Comparison of ENCODE assay signal across 8 cellular contexts in genomic region chr16:56607675-56608042, GRCh38. TPM values are rescaled to one million over a fixed set of nuclear protein-coding genes. Genes with fewer than 3 reads are reported as not detected.
DNase-seq lines count a peak whose midpoint lies in the region; ATAC-seq and TF ChIP-seq lines count a peak whose summit lies in the region.

No MANE protein-coding gene starts in this region.

- H3K36me3 ChIP-seq in mucosa of rectum (ENCODE audit: control insufficient read depth in 2 of 2, insufficient read depth in 2 of 2, low read length in 2 of 2) (no peaks in the 10 kb centered on the region), vagina (no peaks in the 10 kb centered on the region)

- no peaks in the 10 kb centered on the region for H3K27me3 Mint-ChIP-seq in MCF 10A (ENCODE audit: insufficient read depth, unreplicated experiment)

- WGBS in right cardiac atrium, result 66% methylated on average over 2 of the region's 2 CpGs

- H3K27ac ChIP-seq in right cardiac atrium (ENCODE audit: low read length) (peak overlapping the region; percentile 92), mucosa of rectum (ENCODE audit: low read depth in 2 of 2, low read length in 2 of 2) (peak overlapping the region; percentile 94 to 95), vagina (peak overlapping the region; percentile 83)

- H3K27ac Mint-ChIP-seq in MCF 10A (ENCODE audit: low read depth, unreplicated experiment), result peak overlapping the region; percentile 99

- H3K9ac ChIP-seq in mucosa of rectum (ENCODE audit: low read depth in 1 of 2, low read length in 2 of 2), result peak overlapping the region; percentile 75

- TF ChIP-seq POLR2A in vagina (IDR thresholded peaks at IDR 0.05), result no peak

- peaks cover 17% of the 10 kb centered on the region for H3K4me1 ChIP-seq in right cardiac atrium (ENCODE audit: control insufficient read depth, insufficient read depth, low read length)
- H3K4me1 ChIP-seq in mucosa of rectum (ENCODE audit: control insufficient read depth in 2 of 2, insufficient read depth in 2 of 2, low read length in 2 of 2), result peaks cover 26 to 29% of the 10 kb centered on the region in 2 donors
- peaks cover 51% of the 10 kb centered on the region for H3K4me1 ChIP-seq in vagina

- DNase-seq in right cardiac atrium (no peak), left ventricle myocardium superior (no peak), MCF 10A (ENCODE audit: unreplicated experiment) (no peak), vagina (ENCODE audit: extremely low spot score in 2 of 2) (no peak), pons (ENCODE audit: low spot score) (no peak)
- DNase-seq in stimulated activated CD4-positive, alpha-beta T cell treated with anti-CD3 and anti-CD28 coated beads, Interleukin-1b, Interleukin-23, amount 100 ng/mL, for 48 hours, result no peak

- peaks cover 50% of the 10 kb centered on the region for H3K4me1 Mint-ChIP-seq in MCF 10A (ENCODE audit: insufficient read depth, unreplicated experiment)

- intact Hi-C loops in right cardiac atrium (cut with DNase I), result loop anchor here in 3 of 4 donors (2.0 to 10.0 kb wide), 3 partner anchors 17 to 97 kb away; partner anchors contain the start of gene MT1E (in 1 of the 3)
- intact Hi-C loops in left ventricle myocardium superior (cut with micrococcal nuclease), result loop anchor here (10.0 kb wide), 1 partner anchor 77 kb away; the partner anchor contains the start of gene MT1X
- intact Hi-C loops in MCF 10A (cut with micrococcal nuclease), result loop anchor here (1.0 to 5.0 kb wide), 2 partner anchors 18 to 35 kb away; partner anchors contain the start of gene MT1E
- intact Hi-C loops in vagina (cut with DNase I), result loop anchor here (2.0 kb wide), 2 partner anchors 25 to 75 kb away; partner anchors contain the start of genes MT1M and MT1X

- H3K9me3 Mint-ChIP-seq in MCF 10A (ENCODE audit: unreplicated experiment), result no peaks in the 10 kb centered on the region

- H3K4me3 Mint-ChIP-seq in MCF 10A (ENCODE audit: unreplicated experiment), result peak overlapping the region; percentile 93

- TSS peak; percentile 5 for BruUV-seq in MCF 10A (replicated peaks; lab: Mats Ljungman, UMichigan)

- H3K27me3 ChIP-seq in right cardiac atrium (ENCODE audit: control insufficient read depth, insufficient read depth) (no peaks in the 10 kb centered on the region), mucosa of rectum (ENCODE audit: control insufficient read depth in 2 of 2, insufficient read depth in 2 of 2, low read length in 2 of 2) (no peaks in the 10 kb centered on the region), vagina (no peaks in the 10 kb centered on the region)

- CTCF ChIA-PET in MCF 10A (lab: Yijun Ruan, JAX), result interaction anchor here (0.6 to 1.8 kb wide), 4 partner anchors 35 to 559 kb away, joined by 3 to 9 read pairs (median 4); partner anchors contain the start of gene BBS2

- H3K4me3 ChIP-seq in right cardiac atrium (ENCODE audit: low read length) (no peak overlapping the region), mucosa of rectum (ENCODE audit: low read length in 2 of 2) (peak overlapping the region; percentile 42 to 73), vagina (peak overlapping the region; percentile 63 to 67)

- H3K9me3 ChIP-seq in right cardiac atrium (ENCODE audit: control insufficient read depth, low read length) (no peaks in the 10 kb centered on the region), mucosa of rectum (ENCODE audit: control insufficient read depth in 2 of 2, low read length in 2 of 2) (no peaks in the 10 kb centered on the region), vagina (no peaks in the 10 kb centered on the region)

- ATAC-seq in right cardiac atrium (no peak), left ventricle myocardium superior (no peak), GM18870 (IDR thresholded peaks at IDR 0.05; ENCODE audit: unreplicated experiment) (no peak)

- POLR2A ChIA-PET in MCF 10A (lab: Yijun Ruan, JAX), result interaction anchor here (0.9 to 15.3 kb wide), 25 partner anchors 8 to 326 kb away, joined by 3 to 1404 read pairs (median 7); partner anchors contain the start of genes BBS2, MT1B, MT1E and MT1F

- TF ChIP-seq CTCF in MCF 10A (IDR thresholded peaks at IDR 0.05; ENCODE audit: unreplicated experiment) (no peak), vagina (IDR thresholded peaks at IDR 0.05) (no peak)

- H3K36me3 Mint-ChIP-seq in MCF 10A (ENCODE audit: insufficient read depth, unreplicated experiment), result peaks cover 7% of the 10 kb centered on the region

RNA-seq across cellular contexts. Expression of gene MT2A, which starts 0.7 kb away (rescaled TPM):
- total RNA-seq in right cardiac atrium (100 to 1,000 TPM in 1 of 4 donors, 10 to 100 TPM in 3; 55.6 to 154 (median 83.4) TPM), left ventricle myocardium superior (86.3 TPM), MCF 10A (2022) (2,490 and 3,582 TPM in 2 replicates), vagina (661 TPM)
- 140 TPM for polyA plus RNA-seq in right cardiac atrium

RNA-seq across cellular contexts. Expression of gene MT1E, which starts 17.9 kb away (rescaled TPM):
- total RNA-seq in right cardiac atrium, result 10 to 100 TPM; 58.7 to 88.4 (median 68.4) TPM
- polyA plus RNA-seq in right cardiac atrium, result 129 TPM
- 123 TPM for total RNA-seq in left ventricle myocardium superior
- 518 and 934 TPM in 2 replicates for total RNA-seq in MCF 10A (2022)
- 564 TPM for total RNA-seq in vagina

RNA-seq across cellular contexts. Expression of gene MT3, which starts 18.3 kb away (rescaled TPM):
- 1 to 10 TPM; 2.0 to 6.1 (median 3.3) TPM for total RNA-seq in right cardiac atrium
- 24.7 TPM for polyA plus RNA-seq in right cardiac atrium
- 3.8 TPM for total RNA-seq in left ventricle myocardium superior
- total RNA-seq in MCF 10A (2022), result not detected in 2 replicates
- total RNA-seq in vagina, result 12.8 TPM

RNA-seq across cellular contexts. Expression of gene MT1M, which starts 24.8 kb away (rescaled TPM):
- 10 to 100 TPM in 1 of 4 donors, 1 to 10 TPM in 3; 3.0 to 26.7 (median 6.6) TPM for total RNA-seq in right cardiac atrium
- 18.0 TPM for polyA plus RNA-seq in right cardiac atrium
- 6.8 TPM for total RNA-seq in left ventricle myocardium superior
- total RNA-seq in MCF 10A (2022), result not detected in 2 replicates
- total RNA-seq in vagina, result 63.3 TPM

RNA-seq across cellular contexts. Expression of gene MT1A, which starts 30.8 kb away (rescaled TPM):
- 10 to 100 TPM in 1 of 4 donors, 1 to 10 TPM in 3; 1.6 to 27.5 (median 6.0) TPM for total RNA-seq in right cardiac atrium
- polyA plus RNA-seq in right cardiac atrium, result 73.4 TPM
- total RNA-seq in left ventricle myocardium superior, result 2.3 TPM
- not detected in 2 replicates for total RNA-seq in MCF 10A (2022)
- total RNA-seq in vagina, result 110 TPM
